19 cellular contexts compared by ENCODE assay signal in the genomic region with DNA sequence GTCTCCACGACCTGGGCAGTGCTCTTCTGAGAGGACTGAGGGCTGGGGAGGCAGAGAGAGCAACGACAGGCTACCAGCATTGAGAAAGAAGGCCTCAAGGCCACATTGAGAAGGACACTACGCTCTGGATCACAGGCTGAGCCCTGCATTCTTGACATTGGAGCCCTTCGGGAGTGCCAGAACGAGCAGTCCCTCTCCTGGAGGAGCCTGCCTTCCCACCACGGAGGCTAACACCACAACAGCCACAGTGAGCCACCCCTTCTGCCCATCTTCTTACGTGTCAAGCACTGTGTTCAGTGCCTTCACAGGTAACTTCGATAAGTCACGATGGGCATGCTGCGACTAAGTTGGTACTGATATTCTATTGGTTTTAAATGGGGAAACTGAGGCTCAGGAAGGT.
DNase-seq lines count a peak whose midpoint lies in the region; ATAC-seq and TF ChIP-seq lines count a peak whose summit lies in the region.
"Had no signal": no experiment of that assay in that cellular context is flagged by ENCODE, and none has a peak within 500 bp of the region (broad histone marks: within the 10 kb centered on the region; RNA-seq: fewer than 3 reads in every experiment).

No MANE protein-coding gene starts in this region.

- peak; percentile 23 to 42 for ATAC-seq in gastrocnemius medialis
- ATAC-seq in HG02885 (IDR thresholded peaks at IDR 0.05; ENCODE audit: poor library complexity, unreplicated experiment) = no peak
- ATAC-seq: activated CD8-positive, alpha-beta T cell treated with anti-CD3 and anti-CD28 coated beads, Interleukin-2, amount 10 ng/mL, durations not matched to agents 7 days and 5 days; left lung; Right ventricle myocardium inferior; sciatic nerve had no signal

- peaks cover 16% of the 10 kb centered on the region for H3K27me3 Mint-ChIP-seq in T-helper 1 cell treated with Interleukin-12 subunit alpha and Interleukin-12 subunit beta and Interleukin-4 antibody, amounts not matched to agents 30 μg/mL and 1 μg/mL, for 36 hours (ENCODE audit: low read depth)
- H3K27me3 Mint-ChIP-seq: activated B cell treated with CpG ODN at 0.5 μM for 24 hours had no signal

- intact Hi-C loops in gastrocnemius medialis (cut with DNase I; ENCODE audit: low total_unique reads) = loop anchor here (5.0 kb wide), 3 partner anchors 69 to 269 kb away; partner anchors contain the start of gene RPS24

- DNase-seq in T-helper 1 cell = no peak
- DNase-seq in left kidney (ENCODE audit: low read depth, low spot score) = peak; percentile 21
- peak; percentile 43 to 63 for DNase-seq in gastrocnemius medialis
- no peak for DNase-seq in NCI-H226
- DNase-seq in ACHN = no peak
- DNase-seq: activated B cell treated with CpG ODN at 0.5 μM for 24 hours; activated CD8-positive, alpha-beta T cell treated with anti-CD3 and anti-CD28 coated beads, Interleukin-2, amount 10 ng/mL, durations not matched to agents 7 days and 5 days; caudate nucleus; DMS 273 treated with DMSO at 0.1 percent for 48 hours; effector CD8-positive, alpha-beta T cell; left lung; NCI-H1417 treated with DMSO at 0.1 percent for 48 hours; transverse colon had no signal

- TF ChIP-seq CTCF in Loucy (conservative IDR thresholded peaks at IDR 0.05; ENCODE audit: low read length) (no peak), gastrocnemius medialis (IDR thresholded peaks at IDR 0.05 in 4 of 5, conservative IDR thresholded peaks at IDR 0.05 in 1 of 5) (no peak)

- peak overlapping the region; percentile 87 to 94 (median 90) for H3K27ac ChIP-seq in gastrocnemius medialis

- H3K36me3 ChIP-seq in Loucy (ENCODE audit: insufficient read depth, low read length) (no peaks in the 10 kb centered on the region), gastrocnemius medialis (no peaks in the 10 kb centered on the region)
- H3K36me3 ChIP-seq: adrenal gland, left lung, transverse colon had no signal

- no peaks in the 10 kb centered on the region for H3K9me3 ChIP-seq in Loucy (ENCODE audit: insufficient read depth, low read depth, low read length)
- no peaks in the 10 kb centered on the region for H3K9me3 ChIP-seq in gastrocnemius medialis
- H3K9me3 ChIP-seq: adrenal gland, transverse colon had no signal

- no peaks in the 10 kb centered on the region for H4K20me1 ChIP-seq in Loucy (ENCODE audit: insufficient read depth, low read length, poor library complexity, severe bottlenecking)

- no peaks in the 10 kb centered on the region for H3K9me2 ChIP-seq in Loucy (replicated peaks; ENCODE audit: low read depth, low read length)

- H3K27ac Mint-ChIP-seq in T-helper 1 cell treated with Interleukin-12 subunit alpha and Interleukin-12 subunit beta and Interleukin-4 antibody, amounts not matched to agents 30 μg/mL and 1 μg/mL, for 36 hours = peak overlapping the region; percentile 24

- H3K27me3 ChIP-seq in Loucy (ENCODE audit: insufficient read depth, low read length, poor library complexity, severe bottlenecking) = no peaks in the 10 kb centered on the region
- H3K27me3 ChIP-seq in gastrocnemius medialis = no peaks in the 10 kb centered on the region
- H3K27me3 ChIP-seq: adrenal gland, left lung, transverse colon had no signal

- H3K36me3 Mint-ChIP-seq in T-helper 1 cell treated with Interleukin-12 subunit alpha and Interleukin-12 subunit beta and Interleukin-4 antibody, amounts not matched to agents 30 μg/mL and 1 μg/mL, for 36 hours (ENCODE audit: low read depth) = no peaks in the 10 kb centered on the region

- in situ Hi-C loops in gastrocnemius medialis (cut with MboI; ENCODE audit: low sequenced_read_pairs in 4 of 4) (loop anchor here in 3 of 4 donors (10.0 to 25.0 kb wide), 3 partner anchors 239 to 893 kb away; partner anchors contain the start of genes POLR3A (in 2 of the 3) and RPS24 (in 2 of the 3)), ACHN (cut with HindIII; ENCODE audit: low pct_ligation_motif_present, low pct_unique_long_range_greater_than_20kb, low sequenced_read_pairs) (no loop called here)

- H3K4me1 Mint-ChIP-seq in T-helper 1 cell treated with Interleukin-12 subunit alpha and Interleukin-12 subunit beta and Interleukin-4 antibody, amounts not matched to agents 30 μg/mL and 1 μg/mL, for 36 hours (ENCODE audit: low read depth) = peaks cover 13% of the 10 kb centered on the region

- no peaks in the 10 kb centered on the region for H3K79me2 ChIP-seq in Loucy (ENCODE audit: insufficient read depth, low read length)

- no peak overlapping the region for H3K4me3 Mint-ChIP-seq in T-helper 1 cell treated with Interleukin-12 subunit alpha and Interleukin-12 subunit beta and Interleukin-4 antibody, amounts not matched to agents 30 μg/mL and 1 μg/mL, for 36 hours

- peaks cover 24% of the 10 kb centered on the region for H3K4me1 ChIP-seq in Loucy (ENCODE audit: insufficient read depth, low read length, poor library complexity, severe bottlenecking)
- peaks cover 13 to 20% of the 10 kb centered on the region in 2 donors for H3K4me1 ChIP-seq in gastrocnemius medialis

- no peak overlapping the region for H2AFZ ChIP-seq in Loucy (ENCODE audit: low read length)

- peaks cover 8% of the 10 kb centered on the region for H3K9me3 Mint-ChIP-seq in T-helper 1 cell treated with Interleukin-12 subunit alpha and Interleukin-12 subunit beta and Interleukin-4 antibody, amounts not matched to agents 30 μg/mL and 1 μg/mL, for 36 hours
- H3K9me3 Mint-ChIP-seq: activated B cell treated with CpG ODN at 0.5 μM for 24 hours had no signal

- TF ChIP-seq POLR2A in gastrocnemius medialis (IDR thresholded peaks at IDR 0.05) = no peak

- H3K4me3 ChIP-seq in Loucy (ENCODE audit: low read length, poor library complexity, severe bottlenecking) = no peak overlapping the region
- no peak overlapping the region for H3K4me3 ChIP-seq in gastrocnemius medialis
- H3K4me3 ChIP-seq: adrenal gland, left lung, transverse colon had no signal

- peaks cover 3% of the 10 kb centered on the region; the same call in 1 of the 2 replicates for H3F3A ChIP-seq in Loucy (ENCODE audit: low read depth)

- peak overlapping the region; percentile 90 for H3K9ac ChIP-seq in Loucy (ENCODE audit: low read depth, low read length, poor library complexity, severe bottlenecking)

- H3K4me2 ChIP-seq in Loucy (ENCODE audit: low read depth, low read length, poor library complexity, severe bottlenecking) = no peak overlapping the region

Comparison
In these comparisons a context has a peak if more than half of its experiments do, and no peak if none do; other contexts are left out.
1. DNase-seq: peak in left kidney (single experiment) and gastrocnemius medialis (2 of 2); none in T-helper 1 cell (0 of 5), NCI-H226 (single experiment) and ACHN (single experiment).